Comparison of ENCODE assay signal across 26 cellular contexts in genomic region chrX:71615056-71615455, GRCh38. TPM values are rescaled to one million over a fixed set of nuclear protein-coding genes. Genes with fewer than 3 reads are reported as not detected.
DNase-seq lines count a peak whose midpoint lies in the region; ATAC-seq and TF ChIP-seq lines count a peak whose summit lies in the region.
"Had no signal": no experiment of that assay in that cellular context is flagged by ENCODE, and none has a peak within 500 bp of the region (broad histone marks: within the 10 kb centered on the region; RNA-seq: fewer than 3 reads in every experiment).

No MANE protein-coding gene starts in this region.

- H3K4me3 ChIP-seq in right atrium auricular region: no peak overlapping the region
- H3K4me3 ChIP-seq: body of pancreas had no signal

- no peaks in the 10 kb centered on the region for H3K9me3 ChIP-seq in right atrium auricular region
- H3K9me3 ChIP-seq: body of pancreas, heart left ventricle, Peyer's patch had no signal

- no peak for TF ChIP-seq CTCF in right atrium auricular region (IDR thresholded peaks at IDR 0.05)
- no peak for TF ChIP-seq CTCF in activated CD8-positive, alpha-beta T cell treated with anti-CD3 and anti-CD28 coated beads for 36 hours (IDR thresholded peaks at IDR 0.05)
- TF ChIP-seq CTCF in endothelial cell (IDR thresholded peaks at IDR 0.05; ENCODE audit: unreplicated experiment): no peak

- intact Hi-C loops in cardiac septum (cut with DNase I): no loop called here
- intact Hi-C loops in activated CD8-positive, alpha-beta T cell treated with anti-CD3 and anti-CD28 coated beads for 36 hours (cut with micrococcal nuclease): loop anchor here (5.0 kb wide), 2 partner anchors 37 to 73 kb away; no protein-coding TSS in a partner anchor

- ATAC-seq in activated CD8-positive, alpha-beta T cell treated with anti-CD3 and anti-CD28 coated beads for 36 hours: no peak
- ATAC-seq: body of pancreas, heart left ventricle, left cardiac atrium had no signal

- H3K4me3 Mint-ChIP-seq in activated CD8-positive, alpha-beta T cell treated with anti-CD3 and anti-CD28 coated beads for 36 hours: peak overlapping the region; percentile 93
- H3K4me3 Mint-ChIP-seq in immature natural killer cell (peak overlapping the region in 2 of 5 donors; percentile 13 to 86), endothelial cell (ENCODE audit: unreplicated experiment) (no peak overlapping the region)
- H3K4me3 Mint-ChIP-seq: CD14-positive monocyte, H9 had no signal

- peaks cover 63% of the 10 kb centered on the region for H3K36me3 Mint-ChIP-seq in activated CD8-positive, alpha-beta T cell treated with anti-CD3 and anti-CD28 coated beads for 36 hours (ENCODE audit: low read depth)
- H3K36me3 Mint-ChIP-seq in immature natural killer cell: peaks cover 8 to 35% (median 15%) of the 10 kb centered on the region in 3 donors
- H3K36me3 Mint-ChIP-seq in endothelial cell (ENCODE audit: low read depth, unreplicated experiment): peaks cover 40% of the 10 kb centered on the region

- POLR2A ChIA-PET in activated CD8-positive, alpha-beta T cell treated with anti-CD3 and anti-CD28 coated beads for 36 hours (lab: Charles Lee): interaction anchor here (0.7 to 2.7 kb wide), 7 partner anchors 9 to 82 kb away, joined by 3 to 14 read pairs (median 4); partner anchors contain the start of gene OGT

- peaks cover 35% of the 10 kb centered on the region for H3K36me3 ChIP-seq in right atrium auricular region

- peak overlapping the region; percentile 89 for H3K27ac Mint-ChIP-seq in activated CD8-positive, alpha-beta T cell treated with anti-CD3 and anti-CD28 coated beads for 36 hours
- H3K27ac Mint-ChIP-seq in immature natural killer cell: peak overlapping the region in 5 of 6 donors; percentile 66 to 93 (median 83)
- H3K27ac Mint-ChIP-seq in endothelial cell (ENCODE audit: unreplicated experiment): no peak overlapping the region
- H3K27ac Mint-ChIP-seq: H9 had no signal

- no peaks in the 10 kb centered on the region for H3K27me3 ChIP-seq in right atrium auricular region
- H3K27me3 ChIP-seq: body of pancreas, heart left ventricle, Peyer's patch had no signal

- H3K27me3 Mint-ChIP-seq in activated CD8-positive, alpha-beta T cell treated with anti-CD3 and anti-CD28 coated beads for 36 hours: no peaks in the 10 kb centered on the region
- H3K27me3 Mint-ChIP-seq in immature natural killer cell (ENCODE audit: low read depth in 3 of 3): peaks cover 7 to 17% (median 13%) of the 10 kb centered on the region in 3 donors
- H3K27me3 Mint-ChIP-seq in endothelial cell (ENCODE audit: unreplicated experiment): peaks cover 2% of the 10 kb centered on the region

- H3K4me1 ChIP-seq in right atrium auricular region: no peaks in the 10 kb centered on the region
- H3K4me1 ChIP-seq: body of pancreas, heart left ventricle had no signal

- no peaks in the 10 kb centered on the region for H3K9me3 Mint-ChIP-seq in activated CD8-positive, alpha-beta T cell treated with anti-CD3 and anti-CD28 coated beads for 36 hours
- H3K9me3 Mint-ChIP-seq in immature natural killer cell (no peaks in the 10 kb centered on the region), endothelial cell (ENCODE audit: unreplicated experiment) (no peaks in the 10 kb centered on the region)

- DNase-seq in cardiac septum (ENCODE audit: low spot score): peak; percentile 43
- DNase-seq in right atrium auricular region (ENCODE audit: low spot score): no peak
- DNase-seq in activated CD8-positive, alpha-beta T cell treated with anti-CD3 and anti-CD28 coated beads for 36 hours: peak; percentile 12
- DNase-seq in immature natural killer cell: no peak
- DNase-seq in NCI-H1694 treated with DMSO at 0.1 percent for 48 hours (lab: John Stamatoyannopoulos, UW): no peak
- DNase-seq in endothelial cell (ENCODE audit: low spot score): no peak
- DNase-seq in nucleus accumbens (lab: John Stamatoyannopoulos, UW): no peak
- DNase-seq: activated CD4-positive, alpha-beta T cell treated with anti-CD3 and anti-CD28 coated beads for 4 hours; body of pancreas; DMS 273 treated with DMSO at 0.1 percent for 48 hours; erythroblast; H9; heart left ventricle; Kasumi-1; left cardiac atrium; mesenchymal stem cell; MV-4-11; NCI-H2171 treated with DMSO at 0.1 percent for 48 hours; NCI-H526; Peyer's patch; small intestine; stimulated activated CD4-positive, alpha-beta T cell treated with anti-CD3 and anti-CD28 coated beads, Interleukin-2, amount 100 ng/mL, for 24 hours had no signal

- peaks cover 44% of the 10 kb centered on the region for H3K4me1 Mint-ChIP-seq in activated CD8-positive, alpha-beta T cell treated with anti-CD3 and anti-CD28 coated beads for 36 hours (ENCODE audit: low read depth)
- peaks cover 54 to 84% of the 10 kb centered on the region in 2 donors for H3K4me1 Mint-ChIP-seq in immature natural killer cell
- H3K4me1 Mint-ChIP-seq in endothelial cell (ENCODE audit: unreplicated experiment): peaks cover 17% of the 10 kb centered on the region

- H3K27ac ChIP-seq in right atrium auricular region: no peak overlapping the region
- H3K27ac ChIP-seq: body of pancreas, heart left ventricle had no signal

- CTCF ChIA-PET in activated CD8-positive, alpha-beta T cell treated with anti-CD3 and anti-CD28 coated beads for 36 hours (lab: Charles Lee): interaction anchor here (1.9 to 5.4 kb wide), 2 partner anchors 36 to 83 kb away, joined by 7 to 28 read pairs; partner anchors contain the start of gene OGT

RNA-seq across cellular contexts. Expression of gene CXCR3, which starts 3.3 kb away (rescaled TPM):
- total RNA-seq in cardiac septum (0.13 TPM), right atrium auricular region (under 1 TPM in 1 of 2 donors, not detected in 1; 0.20 TPM), endothelial cell (ENCODE audit: unreplicated experiment) (0.54 TPM)
- 10 to 100 TPM; 42.4 to 43.8 TPM for total RNA-seq in activated CD8-positive, alpha-beta T cell treated with anti-CD3 and anti-CD28 coated beads for 36 hours
- polyA plus RNA-seq in immature natural killer cell: 100 to 1,000 TPM in 1 of 3 donors, 10 to 100 TPM in 2; 31.1 to 108 (median 34.3) TPM
- total RNA-seq: chondrocyte, fibroblast of villous mesenchyme, H9, omental fat pad had no signal

RNA-seq across cellular contexts. Expression of gene GCNA, which starts 36.8 kb away (rescaled TPM):
- 1.4 TPM for total RNA-seq in cardiac septum
- 1 to 10 TPM in 1 of 2 donors, under 1 TPM in 1; 0.48 to 3.0 TPM for total RNA-seq in right atrium auricular region
- 1 to 10 TPM; 3.5 to 5.1 TPM for total RNA-seq in activated CD8-positive, alpha-beta T cell treated with anti-CD3 and anti-CD28 coated beads for 36 hours
- polyA plus RNA-seq in immature natural killer cell: 1 to 10 TPM in 2 of 3 donors, under 1 TPM in 1; 0.63 to 1.8 (median 1.3) TPM
- total RNA-seq in endothelial cell (ENCODE audit: unreplicated experiment): 3.0 TPM

Comparison
In these comparisons a context has a peak if more than half of its experiments do, and no peak if none do; other contexts are left out.
1. DNase-seq: peak in cardiac septum (single experiment) and activated CD8-positive, alpha-beta T cell treated with anti-CD3 and anti-CD28 coated beads for 36 hours (single experiment); none in right atrium auricular region (single experiment), immature natural killer cell (0 of 3), NCI-H1694 treated with DMSO at 0.1 percent for 48 hours (single experiment), endothelial cell (single experiment) and nucleus accumbens (0 of 56).
2. RNA of gene CXCR3, which starts 3.3 kb away (total RNA-seq): 42.4 to 43.8 TPM in activated CD8-positive, alpha-beta T cell treated with anti-CD3 and anti-CD28 coated beads for 36 hours; 0.54 TPM in endothelial cell (single experiment), 0.20 TPM in right atrium auricular region and 0.13 TPM in cardiac septum (single experiment); every median in the first group is over 10 times any median in the second.